1 cellular context compared by ENCODE assay signal in genomic region chr13:95160112-95160906, GRCh38.
A peak's percentile ranks its signal among the peaks of the same experiment; 100 is the strongest.
TF ChIP-seq lines count a peak whose summit lies in the region.

No MANE protein-coding gene starts in this region.

TF ChIP-seq in HepG2, 621 proteins besides CTCF, POLR2A, EP300 and RAD21 (continued from another document and continues in another):
- TF ChIP-seq HNF1B (CRISPR knock-in tag; IDR thresholded peaks at IDR 0.05) (no peak), ZNF709 (CRISPR knock-in tag; IDR thresholded peaks at IDR 0.05) (no peak), BATF2 (CRISPR knock-in tag; IDR thresholded peaks at IDR 0.05) (no peak), ZSCAN31 (CRISPR knock-in tag; IDR thresholded peaks at IDR 0.05; ENCODE audit: low read depth) (no peak), ARNTL (CRISPR knock-in tag; IDR thresholded peaks at IDR 0.05) (no peak), ZNF703 (CRISPR knock-in tag; IDR thresholded peaks at IDR 0.05; ENCODE audit: borderline replicate concordance) (no peak), GTF3A (CRISPR knock-in tag; conservative IDR thresholded peaks at IDR 0.05) (no peak), CEBPG (CRISPR knock-in tag; IDR thresholded peaks at IDR 0.05) (peak; percentile 86), GABPB1 (CRISPR knock-in tag; IDR thresholded peaks at IDR 0.05) (no peak), FOXK2 (IDR thresholded peaks at IDR 0.05) (peak; percentile 72; the same call in 1 of the 2 replicates), TMF1 (CRISPR knock-in tag; IDR thresholded peaks at IDR 0.05; ENCODE audit: low read depth) (no peak), HBP1 (CRISPR knock-in tag; IDR thresholded peaks at IDR 0.05; ENCODE audit: low read depth) (no peak), TAF1 (CRISPR knock-in tag; IDR thresholded peaks at IDR 0.05) (no peak), HNF4A (CRISPR knock-in tag; IDR thresholded peaks at IDR 0.05) (peak; percentile 8; the same call in 1 of the 2 replicates), ZNF781 (CRISPR knock-in tag; IDR thresholded peaks at IDR 0.05; ENCODE audit: borderline replicate concordance, not compliant biosample characterization) (no peak), SIN3B (IDR thresholded peaks at IDR 0.05; ENCODE audit: low read length) (no peak), MIER3 (CRISPR knock-in tag; IDR thresholded peaks at IDR 0.05; ENCODE audit: borderline replicate concordance) (peak; percentile 32; the same call in 1 of the 2 replicates), ISX (CRISPR knock-in tag; conservative IDR thresholded peaks at IDR 0.05) (no peak), FOXP1 (IDR thresholded peaks at IDR 0.05) (peak; percentile 78), FOXP1 (CRISPR knock-in tag; IDR thresholded peaks at IDR 0.05) (peak; percentile 96), DNMT1 (CRISPR knock-in tag; IDR thresholded peaks at IDR 0.05) (no peak), SUZ12 (IDR thresholded peaks at IDR 0.05; ENCODE audit: low read depth, low read length) (no peak), ELF3 (CRISPR knock-in tag; IDR thresholded peaks at IDR 0.05) (peak; percentile 35; the same call in 1 of the 2 replicates), RERE (CRISPR knock-in tag; IDR thresholded peaks at IDR 0.05; ENCODE audit: low read depth) (no peak), ATF7 (IDR thresholded peaks at IDR 0.05) (no peak), ATF7 (CRISPR knock-in tag; IDR thresholded peaks at IDR 0.05) (no peak), TBP (CRISPR knock-in tag; IDR thresholded peaks at IDR 0.05) (no peak), DBP (CRISPR knock-in tag; IDR thresholded peaks at IDR 0.05; ENCODE audit: not compliant biosample characterization) (no peak), CHCHD3 (CRISPR knock-in tag; IDR thresholded peaks at IDR 0.05) (no peak), NFYC (CRISPR knock-in tag; IDR thresholded peaks at IDR 0.05) (no peak)
- TF ChIP-seq, protein P1, sequence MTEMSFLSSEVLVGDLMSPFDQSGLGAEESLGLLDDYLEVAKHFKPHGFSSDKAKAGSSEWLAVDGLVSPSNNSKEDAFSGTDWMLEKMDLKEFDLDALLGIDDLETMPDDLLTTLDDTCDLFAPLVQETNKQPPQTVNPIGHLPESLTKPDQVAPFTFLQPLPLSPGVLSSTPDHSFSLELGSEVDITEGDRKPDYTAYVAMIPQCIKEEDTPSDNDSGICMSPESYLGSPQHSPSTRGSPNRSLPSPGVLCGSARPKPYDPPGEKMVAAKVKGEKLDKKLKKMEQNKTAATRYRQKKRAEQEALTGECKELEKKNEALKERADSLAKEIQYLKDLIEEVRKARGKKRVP (CRISPR knock-in tag; IDR thresholded peaks at IDR 0.05) = peak in 1 of 2 experiments; percentile 16; a peak in 1 of 4 replicates
- TF ChIP-seq, protein P2, sequence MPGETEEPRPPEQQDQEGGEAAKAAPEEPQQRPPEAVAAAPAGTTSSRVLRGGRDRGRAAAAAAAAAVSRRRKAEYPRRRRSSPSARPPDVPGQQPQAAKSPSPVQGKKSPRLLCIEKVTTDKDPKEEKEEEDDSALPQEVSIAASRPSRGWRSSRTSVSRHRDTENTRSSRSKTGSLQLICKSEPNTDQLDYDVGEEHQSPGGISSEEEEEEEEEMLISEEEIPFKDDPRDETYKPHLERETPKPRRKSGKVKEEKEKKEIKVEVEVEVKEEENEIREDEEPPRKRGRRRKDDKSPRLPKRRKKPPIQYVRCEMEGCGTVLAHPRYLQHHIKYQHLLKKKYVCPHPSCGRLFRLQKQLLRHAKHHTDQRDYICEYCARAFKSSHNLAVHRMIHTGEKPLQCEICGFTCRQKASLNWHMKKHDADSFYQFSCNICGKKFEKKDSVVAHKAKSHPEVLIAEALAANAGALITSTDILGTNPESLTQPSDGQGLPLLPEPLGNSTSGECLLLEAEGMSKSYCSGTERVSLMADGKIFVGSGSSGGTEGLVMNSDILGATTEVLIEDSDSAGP (CRISPR knock-in tag; IDR thresholded peaks at IDR 0.05; ENCODE audit: borderline replicate concordance) = no peak
- TF ChIP-seq, protein P3, sequence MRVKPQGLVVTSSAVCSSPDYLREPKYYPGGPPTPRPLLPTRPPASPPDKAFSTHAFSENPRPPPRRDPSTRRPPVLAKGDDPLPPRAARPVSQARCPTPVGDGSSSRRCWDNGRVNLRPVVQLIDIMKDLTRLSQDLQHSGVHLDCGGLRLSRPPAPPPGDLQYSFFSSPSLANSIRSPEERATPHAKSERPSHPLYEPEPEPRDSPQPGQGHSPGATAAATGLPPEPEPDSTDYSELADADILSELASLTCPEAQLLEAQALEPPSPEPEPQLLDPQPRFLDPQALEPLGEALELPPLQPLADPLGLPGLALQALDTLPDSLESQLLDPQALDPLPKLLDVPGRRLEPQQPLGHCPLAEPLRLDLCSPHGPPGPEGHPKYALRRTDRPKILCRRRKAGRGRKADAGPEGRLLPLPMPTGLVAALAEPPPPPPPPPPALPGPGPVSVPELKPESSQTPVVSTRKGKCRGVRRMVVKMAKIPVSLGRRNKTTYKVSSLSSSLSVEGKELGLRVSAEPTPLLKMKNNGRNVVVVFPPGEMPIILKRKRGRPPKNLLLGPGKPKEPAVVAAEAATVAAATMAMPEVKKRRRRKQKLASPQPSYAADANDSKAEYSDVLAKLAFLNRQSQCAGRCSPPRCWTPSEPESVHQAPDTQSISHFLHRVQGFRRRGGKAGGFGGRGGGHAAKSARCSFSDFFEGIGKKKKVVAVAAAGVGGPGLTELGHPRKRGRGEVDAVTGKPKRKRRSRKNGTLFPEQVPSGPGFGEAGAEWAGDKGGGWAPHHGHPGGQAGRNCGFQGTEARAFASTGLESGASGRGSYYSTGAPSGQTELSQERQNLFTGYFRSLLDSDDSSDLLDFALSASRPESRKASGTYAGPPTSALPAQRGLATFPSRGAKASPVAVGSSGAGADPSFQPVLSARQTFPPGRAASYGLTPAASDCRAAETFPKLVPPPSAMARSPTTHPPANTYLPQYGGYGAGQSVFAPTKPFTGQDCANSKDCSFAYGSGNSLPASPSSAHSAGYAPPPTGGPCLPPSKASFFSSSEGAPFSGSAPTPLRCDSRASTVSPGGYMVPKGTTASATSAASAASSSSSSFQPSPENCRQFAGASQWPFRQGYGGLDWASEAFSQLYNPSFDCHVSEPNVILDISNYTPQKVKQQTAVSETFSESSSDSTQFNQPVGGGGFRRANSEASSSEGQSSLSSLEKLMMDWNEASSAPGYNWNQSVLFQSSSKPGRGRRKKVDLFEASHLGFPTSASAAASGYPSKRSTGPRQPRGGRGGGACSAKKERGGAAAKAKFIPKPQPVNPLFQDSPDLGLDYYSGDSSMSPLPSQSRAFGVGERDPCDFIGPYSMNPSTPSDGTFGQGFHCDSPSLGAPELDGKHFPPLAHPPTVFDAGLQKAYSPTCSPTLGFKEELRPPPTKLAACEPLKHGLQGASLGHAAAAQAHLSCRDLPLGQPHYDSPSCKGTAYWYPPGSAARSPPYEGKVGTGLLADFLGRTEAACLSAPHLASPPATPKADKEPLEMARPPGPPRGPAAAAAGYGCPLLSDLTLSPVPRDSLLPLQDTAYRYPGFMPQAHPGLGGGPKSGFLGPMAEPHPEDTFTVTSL (CRISPR knock-in tag; IDR thresholded peaks at IDR 0.05; ENCODE audit: borderline replicate concordance) = 0 out of 2 replicates have a peak, but pooled peaks have one; percentile 29
- TF ChIP-seq, protein P4, sequence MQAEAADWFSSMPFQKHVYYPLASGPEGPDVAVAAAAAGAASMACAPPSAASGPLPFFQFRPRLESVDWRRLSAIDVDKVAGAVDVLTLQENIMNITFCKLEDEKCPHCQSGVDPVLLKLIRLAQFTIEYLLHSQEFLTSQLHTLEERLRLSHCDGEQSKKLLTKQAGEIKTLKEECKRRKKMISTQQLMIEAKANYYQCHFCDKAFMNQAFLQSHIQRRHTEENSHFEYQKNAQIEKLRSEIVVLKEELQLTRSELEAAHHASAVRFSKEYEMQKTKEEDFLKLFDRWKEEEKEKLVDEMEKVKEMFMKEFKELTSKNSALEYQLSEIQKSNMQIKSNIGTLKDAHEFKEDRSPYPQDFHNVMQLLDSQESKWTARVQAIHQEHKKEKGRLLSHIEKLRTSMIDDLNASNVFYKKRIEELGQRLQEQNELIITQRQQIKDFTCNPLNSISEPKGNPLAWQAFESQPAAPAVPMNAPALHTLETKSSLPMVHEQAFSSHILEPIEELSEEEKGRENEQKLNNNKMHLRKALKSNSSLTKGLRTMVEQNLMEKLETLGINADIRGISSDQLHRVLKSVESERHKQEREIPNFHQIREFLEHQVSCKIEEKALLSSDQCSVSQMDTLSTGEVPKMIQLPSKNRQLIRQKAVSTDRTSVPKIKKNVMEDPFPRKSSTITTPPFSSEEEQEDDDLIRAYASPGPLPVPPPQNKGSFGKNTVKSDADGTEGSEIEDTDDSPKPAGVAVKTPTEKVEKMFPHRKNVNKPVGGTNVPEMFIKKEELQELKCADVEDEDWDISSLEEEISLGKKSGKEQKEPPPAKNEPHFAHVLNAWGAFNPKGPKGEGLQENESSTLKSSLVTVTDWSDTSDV (CRISPR knock-in tag; IDR thresholded peaks at IDR 0.05) = no peak
- TF ChIP-seq, protein P5, sequence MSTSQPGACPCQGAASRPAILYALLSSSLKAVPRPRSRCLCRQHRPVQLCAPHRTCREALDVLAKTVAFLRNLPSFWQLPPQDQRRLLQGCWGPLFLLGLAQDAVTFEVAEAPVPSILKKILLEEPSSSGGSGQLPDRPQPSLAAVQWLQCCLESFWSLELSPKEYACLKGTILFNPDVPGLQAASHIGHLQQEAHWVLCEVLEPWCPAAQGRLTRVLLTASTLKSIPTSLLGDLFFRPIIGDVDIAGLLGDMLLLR (CRISPR knock-in tag; IDR thresholded peaks at IDR 0.05) = no peak
